20 cellular contexts compared by ENCODE assay signal in the genomic region with DNA sequence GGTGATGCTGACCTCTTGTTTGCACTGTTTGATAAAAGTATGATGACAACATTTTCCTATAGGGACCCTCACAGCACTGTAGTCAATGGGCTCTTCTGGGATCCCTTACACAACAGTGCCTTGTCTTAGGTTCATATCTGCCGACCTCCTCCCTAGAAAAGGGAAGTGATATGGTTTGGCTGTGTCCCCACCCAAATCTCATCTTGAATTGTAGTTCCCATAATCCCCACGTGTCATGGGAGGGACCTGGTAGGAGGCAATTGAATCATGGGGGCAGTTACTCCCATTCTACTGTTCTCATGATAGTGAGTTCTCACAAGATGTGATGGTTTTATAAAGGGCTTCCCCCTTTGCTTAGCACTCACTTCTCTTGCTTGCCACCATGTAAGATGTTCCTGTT. TPM values are rescaled to one million over a fixed set of nuclear protein-coding genes. Genes with fewer than 3 reads are reported as not detected.
DNase-seq lines count a peak whose midpoint lies in the region; ATAC-seq and TF ChIP-seq lines count a peak whose summit lies in the region.
"Had no signal": no experiment of that assay in that cellular context is flagged by ENCODE, and none has a peak within 500 bp of the region (broad histone marks: within the 10 kb centered on the region; RNA-seq: fewer than 3 reads in every experiment).

No MANE protein-coding gene starts in this region.

- intact Hi-C loops in CD8-positive, alpha-beta T cell (cut with DNase I, micrococcal nuclease): loop anchor here (1.0 to 10.0 kb wide), 2 partner anchors 10 to 1088 kb away; partner anchors contain the start of gene KDM7A (in 1 of the 2)
- intact Hi-C loops in activated B cell treated with CpG ODN at 0.5 μM for 24 hours (cut with micrococcal nuclease) (loop anchor here (1.0 kb wide), 1 partner anchor 9 kb away; no protein-coding TSS in a partner anchor), breast epithelium (cut with DNase I; ENCODE audit: low total_unique reads) (no loop called here)

- TF ChIP-seq CTCF in CD8-positive, alpha-beta T cell (IDR thresholded peaks at IDR 0.05): no peak
- TF ChIP-seq CTCF in activated B cell treated with CpG ODN at 0.5 μM for 24 hours (IDR thresholded peaks at IDR 0.05) (no peak), Peyer's patch (IDR thresholded peaks at IDR 0.05) (no peak), breast epithelium (IDR thresholded peaks at IDR 0.05) (no peak)

- H3K36me3 Mint-ChIP-seq in CD4-positive, CD25-positive, alpha-beta regulatory T cell: peaks cover 66% of the 10 kb centered on the region
- peaks cover 88% of the 10 kb centered on the region for H3K36me3 Mint-ChIP-seq in CD8-positive, alpha-beta T cell
- H3K36me3 Mint-ChIP-seq in activated B cell treated with CpG ODN at 0.5 μM for 24 hours (ENCODE audit: low read depth): peaks cover 83% of the 10 kb centered on the region
- H3K36me3 Mint-ChIP-seq in immature natural killer cell: peaks cover 39 to 58% (median 45%) of the 10 kb centered on the region in 3 donors

- H3K27me3 Mint-ChIP-seq in CD4-positive, CD25-positive, alpha-beta regulatory T cell: no peaks in the 10 kb centered on the region
- no peaks in the 10 kb centered on the region for H3K27me3 Mint-ChIP-seq in CD8-positive, alpha-beta T cell (ENCODE audit: low read depth)
- H3K27me3 Mint-ChIP-seq in activated B cell treated with CpG ODN at 0.5 μM for 24 hours (no peaks in the 10 kb centered on the region), immature natural killer cell (ENCODE audit: low read depth in 3 of 3) (peaks cover 11 to 33% (median 23%) of the 10 kb centered on the region in 3 donors)

- H3K9me3 ChIP-seq in CD4-positive, CD25-positive, alpha-beta regulatory T cell (ENCODE audit: control insufficient read depth in 2 of 2, low read length in 2 of 2): no peaks in the 10 kb centered on the region
- no peaks in the 10 kb centered on the region for H3K9me3 ChIP-seq in CD8-positive, alpha-beta T cell (ENCODE audit: low read length)
- H3K9me3 ChIP-seq in Peyer's patch (no peaks in the 10 kb centered on the region), breast epithelium (no peaks in the 10 kb centered on the region)
- H3K9me3 ChIP-seq: colonic mucosa, vagina had no signal

- POLR2A ChIA-PET in CD8-positive, alpha-beta T cell (lab: Charles Lee): interaction anchor here (0.8 to 2.8 kb wide), 6 partner anchors 8 to 18 kb away, joined by 3 to 21 read pairs (median 5); no protein-coding TSS in a partner anchor
- POLR2A ChIA-PET in activated B cell treated with CpG ODN at 0.5 μM for 24 hours (lab: Charles Lee): interaction anchor here (1.2 kb wide), 1 partner anchor 9 kb away, joined by 3 read pairs; no protein-coding TSS in a partner anchor

- TF ChIP-seq POLR2A in Peyer's patch (IDR thresholded peaks at IDR 0.05) (no peak), breast epithelium (IDR thresholded peaks at IDR 0.05) (no peak)

- ATAC-seq in CD4-positive, CD25-positive, alpha-beta regulatory T cell (ENCODE audit: low read depth in 2 of 2): no peak
- no peak for ATAC-seq in CD8-positive, alpha-beta T cell
- ATAC-seq in activated B cell treated with CpG ODN at 0.5 μM for 24 hours (ENCODE audit: low read depth): no peak
- ATAC-seq: heart right ventricle, sciatic nerve had no signal

- H3K27ac Mint-ChIP-seq in CD4-positive, CD25-positive, alpha-beta regulatory T cell: peak overlapping the region in 2 of 3 donors; percentile 58 to 86
- H3K27ac Mint-ChIP-seq in CD8-positive, alpha-beta T cell: peak overlapping the region; percentile 66
- peak overlapping the region; percentile 3 for H3K27ac Mint-ChIP-seq in activated B cell treated with CpG ODN at 0.5 μM for 24 hours
- peak overlapping the region in 5 of 6 donors; percentile 40 to 93 (median 76) for H3K27ac Mint-ChIP-seq in immature natural killer cell

- CTCF ChIA-PET in CD8-positive, alpha-beta T cell (lab: Charles Lee): interaction anchor here (1.7 to 3.1 kb wide), 2 partner anchors 11 to 13 kb away, joined by 5 to 23 read pairs; no protein-coding TSS in a partner anchor
- CTCF ChIA-PET in activated B cell treated with CpG ODN at 0.5 μM for 24 hours (lab: Charles Lee): interaction anchor here (3.7 kb wide), 1 partner anchor 12 kb away, joined by 13 read pairs; no protein-coding TSS in a partner anchor

- no peaks in the 10 kb centered on the region for H3K27me3 ChIP-seq in CD4-positive, CD25-positive, alpha-beta regulatory T cell (ENCODE audit: control insufficient read depth, insufficient read depth, low read length)
- H3K27me3 ChIP-seq in CD8-positive, alpha-beta T cell (ENCODE audit: insufficient read depth, low read length): no peaks in the 10 kb centered on the region
- H3K27me3 ChIP-seq in Peyer's patch (no peaks in the 10 kb centered on the region), breast epithelium (no peaks in the 10 kb centered on the region)
- H3K27me3 ChIP-seq: colonic mucosa, heart right ventricle, vagina had no signal

- H3K9me3 Mint-ChIP-seq in CD4-positive, CD25-positive, alpha-beta regulatory T cell: peaks cover 0 to 3% (median 1%) of the 10 kb centered on the region in 7 donors
- H3K9me3 Mint-ChIP-seq in CD8-positive, alpha-beta T cell: no peaks in the 10 kb centered on the region
- H3K9me3 Mint-ChIP-seq in activated B cell treated with CpG ODN at 0.5 μM for 24 hours: peaks cover 7% of the 10 kb centered on the region
- no peaks in the 10 kb centered on the region for H3K9me3 Mint-ChIP-seq in immature natural killer cell

- H3K4me3 Mint-ChIP-seq in CD4-positive, CD25-positive, alpha-beta regulatory T cell: peak overlapping the region in 2 of 4 donors; percentile 76 to 85
- no peak overlapping the region for H3K4me3 Mint-ChIP-seq in CD8-positive, alpha-beta T cell
- no peak overlapping the region for H3K4me3 Mint-ChIP-seq in activated B cell treated with CpG ODN at 0.5 μM for 24 hours
- peak overlapping the region; percentile 22 to 68 (median 33) for H3K4me3 Mint-ChIP-seq in immature natural killer cell

- no peak for DNase-seq in CD4-positive, CD25-positive, alpha-beta regulatory T cell
- DNase-seq in CD8-positive, alpha-beta T cell: peak in 1 of 7 experiments; percentile 19
- DNase-seq in activated B cell treated with CpG ODN at 0.5 μM for 24 hours (no peak), immature natural killer cell (no peak), Peyer's patch (no peak), SKM-1 treated with dmso at 0.1 percent for 144 hours (lab: John Stamatoyannopoulos, UW; ENCODE audit: unreplicated experiment) (no peak), breast epithelium (ENCODE audit: low spot score in 2 of 2) (no peak)
- DNase-seq: activated CD4-positive, alpha-beta T cell treated with anti-CD3 and anti-CD28 coated beads for 1 hour; colonic mucosa; HCEC 1CT; heart right ventricle; NCI-H1048; NCI-H2107; NCI-H524; substantia nigra had no signal

- H3K27ac ChIP-seq in CD4-positive, CD25-positive, alpha-beta regulatory T cell (ENCODE audit: insufficient read depth, low read length, poor library complexity, severe bottlenecking): peak overlapping the region; percentile 35
- no peak overlapping the region for H3K27ac ChIP-seq in CD8-positive, alpha-beta T cell (ENCODE audit: low read depth, low read length)
- H3K27ac ChIP-seq in Peyer's patch (no peak overlapping the region), breast epithelium (no peak overlapping the region)
- H3K27ac ChIP-seq: colonic mucosa, HL-60, parathyroid adenoma, vagina had no signal

- no peak overlapping the region for H3K4me3 ChIP-seq in CD4-positive, CD25-positive, alpha-beta regulatory T cell (ENCODE audit: low read depth, low read length)
- no peak overlapping the region for H3K4me3 ChIP-seq in CD8-positive, alpha-beta T cell (ENCODE audit: low read depth, low read length)
- no peak overlapping the region for H3K4me3 ChIP-seq in Peyer's patch
- H3K4me3 ChIP-seq in breast epithelium: no peak overlapping the region
- H3K4me3 ChIP-seq: colonic mucosa, heart right ventricle, lung, vagina had no signal

- peaks cover 49 to 95% (median 67%) of the 10 kb centered on the region in 4 donors for H3K4me1 Mint-ChIP-seq in CD4-positive, CD25-positive, alpha-beta regulatory T cell
- peaks cover 83% of the 10 kb centered on the region for H3K4me1 Mint-ChIP-seq in CD8-positive, alpha-beta T cell (ENCODE audit: low read depth)
- peaks cover 29% of the 10 kb centered on the region for H3K4me1 Mint-ChIP-seq in activated B cell treated with CpG ODN at 0.5 μM for 24 hours
- peaks cover 74 to 90% of the 10 kb centered on the region in 2 donors for H3K4me1 Mint-ChIP-seq in immature natural killer cell

- H3K36me3 ChIP-seq in CD4-positive, CD25-positive, alpha-beta regulatory T cell (ENCODE audit: control insufficient read depth, insufficient read depth, low read length): peaks cover 81% of the 10 kb centered on the region
- peaks cover 67% of the 10 kb centered on the region for H3K36me3 ChIP-seq in CD8-positive, alpha-beta T cell (ENCODE audit: insufficient read depth, low read length)
- H3K36me3 ChIP-seq in Peyer's patch (peaks cover 0 to 79% (median 3%) of the 10 kb centered on the region in 3 donors), breast epithelium (peaks cover 7% of the 10 kb centered on the region)

- H3K4me1 ChIP-seq in CD4-positive, CD25-positive, alpha-beta regulatory T cell (ENCODE audit: control insufficient read depth, insufficient read depth, low read length, poor library complexity, severe bottlenecking): peaks cover 81% of the 10 kb centered on the region
- H3K4me1 ChIP-seq in CD8-positive, alpha-beta T cell (ENCODE audit: insufficient read depth, low read length): peaks cover 85% of the 10 kb centered on the region
- H3K4me1 ChIP-seq in Peyer's patch (no peaks in the 10 kb centered on the region), breast epithelium (no peaks in the 10 kb centered on the region)
- H3K4me1 ChIP-seq: colonic mucosa, parathyroid adenoma, vagina had no signal

RNA-seq across cellular contexts. Expression of gene ZC3HAV1, which starts 23.1 kb away (rescaled TPM):
- total RNA-seq in CD4-positive, CD25-positive, alpha-beta regulatory T cell: 220 TPM
- polyA plus RNA-seq in CD4-positive, CD25-positive, alpha-beta regulatory T cell: 100 to 1,000 TPM; 122 to 157 (median 139) TPM
- 100 to 1,000 TPM; 194 to 198 TPM for total RNA-seq in CD8-positive, alpha-beta T cell
- total RNA-seq in activated B cell treated with CpG ODN at 0.5 μM for 24 hours: 76.3 and 80.7 TPM in 2 replicates
- polyA plus RNA-seq in immature natural killer cell: 100 to 1,000 TPM in 1 of 3 donors, 10 to 100 TPM in 2; 69.4 to 121 (median 74.5) TPM
- total RNA-seq in Peyer's patch: 10 to 100 TPM; 23.5 to 42.1 (median 32.7) TPM
- 10 to 100 TPM; 22.1 to 41.3 (median 37.7) TPM for total RNA-seq in breast epithelium

RNA-seq across cellular contexts. Expression of gene ZC3HAV1L, which starts 50.6 kb away (rescaled TPM):
- 1.4 TPM for total RNA-seq in CD4-positive, CD25-positive, alpha-beta regulatory T cell
- under 1 TPM in 3 of 4 donors, not detected in 1; 0.25 to 0.86 (median 0.64) TPM for polyA plus RNA-seq in CD4-positive, CD25-positive, alpha-beta regulatory T cell
- total RNA-seq in CD8-positive, alpha-beta T cell: under 1 TPM; 0.16 to 0.44 TPM
- total RNA-seq in activated B cell treated with CpG ODN at 0.5 μM for 24 hours: 1.6 and 1.8 TPM in 2 replicates
- polyA plus RNA-seq in immature natural killer cell: under 1 TPM in 2 of 3 donors, not detected in 1; 0.21 to 0.40 TPM
- total RNA-seq in Peyer's patch: 10 to 100 TPM in 3 of 4 donors, 1 to 10 TPM in 1; 7.7 to 25.6 (median 13.6) TPM
- total RNA-seq in breast epithelium: 10 to 100 TPM; 12.5 to 24.9 (median 19.3) TPM

Comparison
In these comparisons a context has a peak if more than half of its experiments do, and no peak if none do; other contexts are left out.
1. H3K27ac Mint-ChIP-seq: peak in every context shown above with its lines; median percentile 76 in immature natural killer cell; 72 in CD4-positive, CD25-positive, alpha-beta regulatory T cell; 66 in CD8-positive, alpha-beta T cell; 3 in activated B cell treated with CpG ODN at 0.5 μM for 24 hours.
2. H3K4me3 Mint-ChIP-seq: peak in immature natural killer cell (5 of 5); none in CD8-positive, alpha-beta T cell (single experiment) and activated B cell treated with CpG ODN at 0.5 μM for 24 hours (single experiment).